10 cellular contexts compared by ENCODE assay signal in the genomic region with DNA sequence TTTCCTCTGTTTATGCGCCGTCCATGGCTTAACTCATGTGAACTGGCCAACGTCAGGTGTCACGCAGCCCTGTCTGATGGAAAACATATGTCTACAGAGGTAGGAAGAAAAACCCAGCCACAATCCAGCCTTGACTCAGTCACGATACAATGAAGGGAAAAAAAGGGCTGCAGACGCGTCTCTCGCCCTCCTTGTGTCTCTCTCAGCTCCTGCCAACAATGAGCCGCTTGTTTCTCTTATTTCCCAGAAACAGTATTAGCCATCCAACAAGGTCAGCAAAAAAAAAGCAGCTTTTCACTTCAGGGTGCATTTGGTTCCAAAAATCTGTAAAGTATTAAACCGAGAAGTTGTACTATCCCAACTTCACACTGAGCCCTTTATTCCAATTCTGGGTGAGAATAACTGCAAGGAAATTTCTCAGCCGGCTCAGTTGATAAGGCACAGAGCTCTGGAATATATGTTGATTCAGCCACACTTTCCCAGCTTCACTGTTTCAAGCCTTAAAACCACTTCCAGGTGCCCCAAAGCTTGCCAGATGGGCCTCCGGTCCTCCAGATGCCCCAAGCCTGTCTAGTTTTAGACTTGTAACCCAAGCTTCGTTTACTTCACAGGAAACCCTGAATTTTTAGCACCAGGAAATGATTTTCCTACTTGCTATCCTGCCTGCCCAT.
DNase-seq lines count a peak whose midpoint lies in the region; ATAC-seq and TF ChIP-seq lines count a peak whose summit lies in the region.
"Had no signal": no experiment of that assay in that cellular context is flagged by ENCODE, and none has a peak within 500 bp of the region (broad histone marks: within the 10 kb centered on the region; RNA-seq: fewer than 3 reads in every experiment).

No MANE protein-coding gene starts in this region.

- no peak for ATAC-seq in GM19467 (IDR thresholded peaks at IDR 0.05; ENCODE audit: unreplicated experiment)
- ATAC-seq in GM18520 (IDR thresholded peaks at IDR 0.05; ENCODE audit: unreplicated experiment) = no peak
- no peak for ATAC-seq in GM18858 (IDR thresholded peaks at IDR 0.05; ENCODE audit: unreplicated experiment)
- no peak for ATAC-seq in HG02981 (IDR thresholded peaks at IDR 0.05; ENCODE audit: unreplicated experiment)
- ATAC-seq: activated CD4-positive, CD25-positive, alpha-beta regulatory T cell treated with anti-CD3 and anti-CD28 coated beads, Interleukin-2, amount 50 U/mL, for 24 hours had no signal

- peak overlapping the region; percentile 76 for H3K9ac ChIP-seq in adipocyte (ENCODE audit: low read length)

- no peak for TF ChIP-seq CTCF in AG09309 (IDR thresholded peaks at IDR 0.05; ENCODE audit: control insufficient read depth, insufficient read depth, low read depth, low read length, missing control alignments)

- H3K9me3 ChIP-seq in adipocyte (ENCODE audit: control insufficient read depth, low read length) = no peaks in the 10 kb centered on the region
- H3K9me3 ChIP-seq: BE2C had no signal

- no peaks in the 10 kb centered on the region for H3K27me3 ChIP-seq in adipocyte (replicated peaks; ENCODE audit: control insufficient read depth, insufficient read depth, low read length)
- H3K27me3 ChIP-seq: BE2C had no signal

- no peak overlapping the region for H3K4me3 ChIP-seq in AG09309 (ENCODE audit: control insufficient read depth, low read depth, low read length)
- H3K4me3 ChIP-seq in adipocyte (ENCODE audit: low read length) = peak overlapping the region; percentile 67

- peak; percentile 82 for DNase-seq in AG09309 (ENCODE audit: low read depth)
- peak; percentile 89 for DNase-seq in adipocyte (ENCODE audit: low read depth)
- peak; percentile 78 for DNase-seq in globus pallidus (ENCODE audit: low spot score)
- peak in 32 of 56 donors; percentile 5 to 66 (median 30) for DNase-seq in nucleus accumbens (lab: John Stamatoyannopoulos, UW)
- DNase-seq: BE2C had no signal

- peaks cover 44% of the 10 kb centered on the region for H3K4me1 ChIP-seq in adipocyte (ENCODE audit: control insufficient read depth, insufficient read depth, low read length)

- no peaks in the 10 kb centered on the region for H3K36me3 ChIP-seq in adipocyte (ENCODE audit: control insufficient read depth, insufficient read depth, low read length, severe bottlenecking)
- H3K36me3 ChIP-seq: BE2C had no signal

Comparison
In these comparisons a context has a peak if more than half of its experiments do, and no peak if none do; other contexts are left out.
1. DNase-seq: peak in every context shown above with its lines; median percentile 89 in adipocyte; 82 in AG09309; 78 in globus pallidus; 30 in nucleus accumbens.